17 cellular contexts compared by ENCODE assay signal in genomic region chr7:117605712-117606111, GRCh38.
DNase-seq lines count a peak whose midpoint lies in the region; ATAC-seq, FAIRE-seq and TF ChIP-seq lines count a peak whose summit lies in the region.
"Had no signal": no experiment of that assay in that cellular context is flagged by ENCODE, and none has a peak within 500 bp of the region (broad histone marks: within the 10 kb centered on the region; RNA-seq: fewer than 3 reads in every experiment).

No MANE protein-coding gene starts in this region.

- BruUV-seq in HepG2 (replicated peaks; lab: Mats Ljungman, UMichigan): no TSS peak

- no peak overlapping the region for H3K4me2 ChIP-seq in HepG2 (ENCODE audit: low read depth, low read length)
- H3K4me2 ChIP-seq: BLaER1 treated with 17β-estradiol and CSF1 and Interleukin-3, amounts not matched to agents 10 nM and 100 nM; GM23338 had no signal

- no peaks in the 10 kb centered on the region for H3K27me3 ChIP-seq in liver (ENCODE audit: control insufficient read depth in 4 of 4, insufficient read depth in 4 of 4, low read length in 3 of 4)
- no peaks in the 10 kb centered on the region for H3K27me3 ChIP-seq in HepG2 (ENCODE audit: control insufficient read depth in 1 of 2, insufficient read depth in 2 of 2, low read length in 2 of 2)
- H3K27me3 ChIP-seq in colonic mucosa: no peaks in the 10 kb centered on the region
- H3K27me3 ChIP-seq: BLaER1 treated with 17β-estradiol and CSF1 and Interleukin-3, amounts not matched to agents 10 nM and 100 nM had no signal

- H3K9ac ChIP-seq in liver (ENCODE audit: low read depth in 1 of 2, low read length in 2 of 2): no peak overlapping the region
- H3K9ac ChIP-seq in HepG2 (ENCODE audit: insufficient read depth, low read depth, low read length): no peak overlapping the region
- H3K9ac ChIP-seq in colonic mucosa (ENCODE audit: low read depth in 2 of 2, low read length in 2 of 2): no peak overlapping the region
- H3K9ac ChIP-seq: BLaER1 treated with 17β-estradiol and CSF1 and Interleukin-3, amounts not matched to agents 10 nM and 100 nM had no signal

- no peak for FAIRE-seq in HepG2 (lab: Jason Lieb, UNC)
- FAIRE-seq: GM12878 had no signal

- no peaks in the 10 kb centered on the region for H3K79me2 ChIP-seq in HepG2 (ENCODE audit: insufficient read depth, low read length)

- TF ChIP-seq POLR2A in HepG2 (IDR thresholded peaks at IDR 0.05; ENCODE audit: insufficient read depth in 1 of 2, low read depth in 2 of 2, low read length in 2 of 2): no peak

- H3K9me3 ChIP-seq in liver (ENCODE audit: control insufficient read depth in 4 of 4, low read length in 3 of 4): no peaks in the 10 kb centered on the region
- H3K9me3 ChIP-seq in HepG2 (ENCODE audit: low read length): no peaks in the 10 kb centered on the region
- H3K9me3 ChIP-seq in colonic mucosa: no peaks in the 10 kb centered on the region
- H3K9me3 ChIP-seq: BLaER1 treated with 17β-estradiol and CSF1 and Interleukin-3, amounts not matched to agents 10 nM and 100 nM had no signal

- H3K4me3 ChIP-seq in liver (ENCODE audit: low read depth in 1 of 3, low read length in 3 of 3): no peak overlapping the region
- no peak overlapping the region for H3K4me3 ChIP-seq in HepG2 (replicated peaks in 1 of 3; ENCODE audit: insufficient read depth in 1 of 3, low read depth in 2 of 3, low read length in 3 of 3)
- no peak overlapping the region for H3K4me3 ChIP-seq in colonic mucosa
- H3K4me3 ChIP-seq: BLaER1 treated with 17β-estradiol and CSF1 and Interleukin-3, amounts not matched to agents 10 nM and 100 nM; GM12878; GM23338 had no signal

- CTCF ChIA-PET in HepG2 (lab: Yijun Ruan, JAX; ENCODE audit: low intra/inter-chr PET ratio, low total read pairs): no interaction called here

- H3K27ac ChIP-seq in liver (ENCODE audit: low read depth in 1 of 2, low read length in 2 of 2) (no peak overlapping the region), HepG2 (ENCODE audit: extremely low read length, insufficient read depth, low read length) (no peak overlapping the region), colonic mucosa (peak overlapping the region; percentile 15)
- H3K27ac ChIP-seq: 22Rv1; BLaER1 treated with 17β-estradiol and CSF1 and Interleukin-3, amounts not matched to agents 10 nM and 100 nM; HL-60 had no signal

- peak in 1 of 2 donors; percentile 15 for TF ChIP-seq RAD21 in liver (IDR thresholded peaks at IDR 0.05)
- TF ChIP-seq RAD21 in HepG2 (CRISPR knock-in tag; IDR thresholded peaks at IDR 0.05): no peak

- POLR2A ChIA-PET in HepG2 (lab: Yijun Ruan, JAX): no interaction called here

- in situ Hi-C loops in HepG2 (cut with HindIII; ENCODE audit: extremely low pct_ligation_motif_present, low pct_unique_long_range_greater_than_20kb): no loop called here

- DNase-seq in HepG2 (ENCODE audit: low spot score) (no peak), colonic mucosa (no peak), mucosa of gallbladder (ENCODE audit: low spot score) (peak; percentile 39), AG08395 (ENCODE audit: low spot score) (no peak), NCI-H510A (lab: John Stamatoyannopoulos, UW) (no peak)
- DNase-seq: CD4-positive, CD25-positive, alpha-beta regulatory T cell; DMS79; H7; IMR-90; KBM-7 had no signal

- H2AFZ ChIP-seq in HepG2 (ENCODE audit: low read length): no peak overlapping the region
- H2AFZ ChIP-seq: GM23338 had no signal

- H3K4me1 ChIP-seq in liver (ENCODE audit: control insufficient read depth in 4 of 4, insufficient read depth in 4 of 4, low read length in 3 of 4) (peaks cover 3 to 22% (median 7%) of the 10 kb centered on the region in 4 donors), HepG2 (ENCODE audit: insufficient read depth, low read length) (no peaks in the 10 kb centered on the region), colonic mucosa (peaks cover 12% of the 10 kb centered on the region)
- H3K4me1 ChIP-seq: BLaER1 treated with 17β-estradiol and CSF1 and Interleukin-3, amounts not matched to agents 10 nM and 100 nM had no signal

- TF ChIP-seq EP300 in HepG2 (IDR thresholded peaks at IDR 0.05; ENCODE audit: low read depth in 2 of 2, low read length in 2 of 2) (no peak), HepG2 (CRISPR knock-in tag; IDR thresholded peaks at IDR 0.05; ENCODE audit: borderline replicate concordance) (no peak)

- no peak for ATAC-seq in HepG2
- ATAC-seq in HG02798 (IDR thresholded peaks at IDR 0.05; ENCODE audit: poor library complexity, unreplicated experiment): no peak
- ATAC-seq: GM12878, GM23338 had no signal

- H3K36me3 ChIP-seq in liver (ENCODE audit: control insufficient read depth in 4 of 4, insufficient read depth in 3 of 4, low read depth in 1 of 4, low read length in 3 of 4) (no peaks in the 10 kb centered on the region), HepG2 (replicated peaks in 1 of 2; ENCODE audit: control insufficient read depth in 1 of 2, insufficient read depth in 2 of 2, low read length in 2 of 2) (no peaks in the 10 kb centered on the region), colonic mucosa (no peaks in the 10 kb centered on the region)
- H3K36me3 ChIP-seq: BLaER1 treated with 17β-estradiol and CSF1 and Interleukin-3, amounts not matched to agents 10 nM and 100 nM had no signal

- TF ChIP-seq CTCF in liver (IDR thresholded peaks at IDR 0.05; ENCODE audit: low read depth, low read length, missing input control): no peak
- no peak for TF ChIP-seq CTCF in HepG2 (CRISPR knock-in tag; IDR thresholded peaks at IDR 0.05)
- TF ChIP-seq CTCF in colonic mucosa (IDR thresholded peaks at IDR 0.05): no peak

- H4K20me1 ChIP-seq in HepG2 (ENCODE audit: insufficient read depth, low read length): no peaks in the 10 kb centered on the region
- H4K20me1 ChIP-seq: BLaER1 treated with 17β-estradiol and CSF1 and Interleukin-3, amounts not matched to agents 10 nM and 100 nM had no signal

- intact Hi-C loops in HepG2 (cut with micrococcal nuclease; ENCODE audit: unreplicated experiment): no loop called here
- intact Hi-C loops in colonic mucosa (cut with DNase I): no loop called here

TF ChIP-seq in liver, 16 proteins besides CTCF, POLR2A, EP300 and RAD21 (continues in another document):
- TF ChIP-seq GABPA (IDR thresholded peaks at IDR 0.05 in 1 of 2, conservative IDR thresholded peaks at IDR 0.05 in 1 of 2) (no peak), MAX (IDR thresholded peaks at IDR 0.05) (peak; percentile 34), HNF4A (conservative IDR thresholded peaks at IDR 0.05) (peak; percentile 76 to 77), EGR1 (IDR thresholded peaks at IDR 0.05; ENCODE audit: low read depth in 2 of 2) (no peak), TAF1 (conservative IDR thresholded peaks at IDR 0.05) (no peak), JUND (IDR thresholded peaks at IDR 0.05) (peak in 1 of 2 donors; percentile 18), FOXA2 (IDR thresholded peaks at IDR 0.05) (peak; percentile 30), NR2F2 (IDR thresholded peaks at IDR 0.05) (peak; percentile 10), RXRA (IDR thresholded peaks at IDR 0.05) (peak in 1 of 2 donors; percentile 58), FOXA1 (IDR thresholded peaks at IDR 0.05) (no peak), YY1 (IDR thresholded peaks at IDR 0.05) (no peak), SP1 (IDR thresholded peaks at IDR 0.05) (no peak)
- TF ChIP-seq, protein P1, sequence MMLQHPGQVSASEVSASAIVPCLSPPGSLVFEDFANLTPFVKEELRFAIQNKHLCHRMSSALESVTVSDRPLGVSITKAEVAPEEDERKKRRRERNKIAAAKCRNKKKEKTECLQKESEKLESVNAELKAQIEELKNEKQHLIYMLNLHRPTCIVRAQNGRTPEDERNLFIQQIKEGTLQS (IDR thresholded peaks at IDR 0.05): no peak

TF ChIP-seq in HepG2, 621 proteins besides CTCF, POLR2A, EP300 and RAD21 (continues in another document):
- TF ChIP-seq CBX5 (CRISPR knock-in tag; IDR thresholded peaks at IDR 0.05; ENCODE audit: borderline replicate concordance) (no peak), ZNF570 (CRISPR knock-in tag; IDR thresholded peaks at IDR 0.05; ENCODE audit: borderline replicate concordance) (no peak), CHCHD3 (CRISPR knock-in tag; IDR thresholded peaks at IDR 0.05) (no peak), NFKBIZ (CRISPR knock-in tag; IDR thresholded peaks at IDR 0.05) (no peak), ZNF737 (CRISPR knock-in tag; IDR thresholded peaks at IDR 0.05; ENCODE audit: borderline replicate concordance) (no peak), ZNF607 (CRISPR knock-in tag; IDR thresholded peaks at IDR 0.05; ENCODE audit: borderline replicate concordance) (no peak), SMC3 (IDR thresholded peaks at IDR 0.05; ENCODE audit: low read length) (no peak), CHD4 (IDR thresholded peaks at IDR 0.05; ENCODE audit: borderline replicate concordance, low read length) (no peak), ZZZ3 (CRISPR knock-in tag; IDR thresholded peaks at IDR 0.05; ENCODE audit: borderline replicate concordance) (no peak), FLYWCH1 (CRISPR knock-in tag; IDR thresholded peaks at IDR 0.05) (no peak), ASH2L (IDR thresholded peaks at IDR 0.05; ENCODE audit: insufficient read length, low read depth, low read length) (no peak), POLR2AphosphoS2 (IDR thresholded peaks at IDR 0.05; ENCODE audit: low read depth, low read length) (no peak), IKZF1 (IDR thresholded peaks at IDR 0.05) (no peak), SSRP1 (CRISPR knock-in tag; IDR thresholded peaks at IDR 0.05) (no peak), ZNF577 (CRISPR knock-in tag; IDR thresholded peaks at IDR 0.05; ENCODE audit: borderline replicate concordance, low read depth) (no peak), ONECUT2 (CRISPR knock-in tag; IDR thresholded peaks at IDR 0.05) (no peak), SPEN (CRISPR knock-in tag; IDR thresholded peaks at IDR 0.05; ENCODE audit: low read depth) (no peak)
- TF ChIP-seq, protein P2, sequence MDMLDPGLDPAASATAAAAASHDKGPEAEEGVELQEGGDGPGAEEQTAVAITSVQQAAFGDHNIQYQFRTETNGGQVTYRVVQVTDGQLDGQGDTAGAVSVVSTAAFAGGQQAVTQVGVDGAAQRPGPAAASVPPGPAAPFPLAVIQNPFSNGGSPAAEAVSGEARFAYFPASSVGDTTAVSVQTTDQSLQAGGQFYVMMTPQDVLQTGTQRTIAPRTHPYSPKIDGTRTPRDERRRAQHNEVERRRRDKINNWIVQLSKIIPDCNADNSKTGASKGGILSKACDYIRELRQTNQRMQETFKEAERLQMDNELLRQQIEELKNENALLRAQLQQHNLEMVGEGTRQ (IDR thresholded peaks at IDR 0.05; ENCODE audit: low read depth, low read length): no peak
- TF ChIP-seq, protein P2 (CRISPR knock-in tag; IDR thresholded peaks at IDR 0.05; ENCODE audit: borderline replicate concordance): no peak
